In genomic region chr12:45050751-45051489, GRCh38 we compare ENCODE assay signal across 8 cellular contexts.
A peak's percentile ranks its signal among the peaks of the same experiment; 100 is the strongest.
DNase-seq lines count a peak whose midpoint lies in the region; ATAC-seq lines count a peak whose summit lies in the region.

Gene DBX2, minus strand, starts transcription at chr12:45051099. Its CDS starts 172 bp downstream, at chr12:45050927.

- no peaks in the 10 kb centered on the region for H3K9me3 Mint-ChIP-seq in stimulated activated memory B cell treated with anti-CD40 and anti-IgM and Interleukin-4, amounts not matched to agents 10 μg/mL and 1 μg/mL and 100 μg/mL, for 72 hours

- H3K4me3 ChIP-seq in adipocyte (ENCODE audit: low read length) (peak within 1 kb of the TSS; percentile 85), iPS-15b (ENCODE audit: low read depth, low read length) (peak within 1 kb of the TSS; percentile 73)

- peaks cover 13% of the 10 kb centered on the region for H3K4me1 ChIP-seq in adipocyte (ENCODE audit: control insufficient read depth, insufficient read depth, low read length)
- H3K4me1 ChIP-seq in iPS-15b (ENCODE audit: control insufficient read depth, insufficient read depth, low read length): no peaks in the 10 kb centered on the region

- DNase-seq in HuH-7 (ENCODE audit: low spot score): peak; percentile 20
- DNase-seq in adipocyte (ENCODE audit: low read depth): peak; percentile 24
- no peak for DNase-seq in NCI-H187 treated with DMSO at 0.1 percent for 48 hours (lab: John Stamatoyannopoulos, UW)
- DNase-seq in activated naive CD4-positive, alpha-beta T cell treated with anti-CD3 and anti-CD28 coated beads, Interleukin-2, amount 50 U/mL, for 16 hours: no peak

- no peak within 1 kb of the TSS for H3K4me3 Mint-ChIP-seq in stimulated activated memory B cell treated with anti-CD40 and anti-IgM and Interleukin-4, amounts not matched to agents 10 μg/mL and 1 μg/mL and 100 μg/mL, for 72 hours

- H3K27me3 ChIP-seq in adipocyte (replicated peaks; ENCODE audit: control insufficient read depth, insufficient read depth, low read length): no peaks in the 10 kb centered on the region
- peaks cover 48% of the 10 kb centered on the region for H3K27me3 ChIP-seq in iPS-15b (ENCODE audit: control insufficient read depth, insufficient read depth, low read length)

- no peaks in the 10 kb centered on the region for H3K4me1 Mint-ChIP-seq in stimulated activated memory B cell treated with anti-CD40 and anti-IgM and Interleukin-4, amounts not matched to agents 10 μg/mL and 1 μg/mL and 100 μg/mL, for 72 hours

- H3K27me3 Mint-ChIP-seq in stimulated activated memory B cell treated with anti-CD40 and anti-IgM and Interleukin-4, amounts not matched to agents 10 μg/mL and 1 μg/mL and 100 μg/mL, for 72 hours: peaks cover 65% of the 10 kb centered on the region

- H3K36me3 Mint-ChIP-seq in stimulated activated memory B cell treated with anti-CD40 and anti-IgM and Interleukin-4, amounts not matched to agents 10 μg/mL and 1 μg/mL and 100 μg/mL, for 72 hours: no peaks in the 10 kb centered on the region

- no peaks in the 10 kb centered on the region for H3K36me3 ChIP-seq in adipocyte (ENCODE audit: control insufficient read depth, insufficient read depth, low read length, severe bottlenecking)
- H3K36me3 ChIP-seq in iPS-15b (ENCODE audit: control insufficient read depth, insufficient read depth, low read length): no peaks in the 10 kb centered on the region

- no peak within 1 kb of the TSS for H3K27ac Mint-ChIP-seq in stimulated activated memory B cell treated with anti-CD40 and anti-IgM and Interleukin-4, amounts not matched to agents 10 μg/mL and 1 μg/mL and 100 μg/mL, for 72 hours

- peak; percentile 27 for ATAC-seq in stimulated activated memory B cell treated with anti-CD40 and anti-IgM and Interleukin-4, amounts not matched to agents 10 μg/mL and 1 μg/mL and 100 μg/mL, for 72 hours
- ATAC-seq in GM18858 (IDR thresholded peaks at IDR 0.05; ENCODE audit: unreplicated experiment): no peak
- no peak for ATAC-seq in HG03520 (IDR thresholded peaks at IDR 0.05; ENCODE audit: unreplicated experiment)

- no peaks in the 10 kb centered on the region for H3K9me3 ChIP-seq in adipocyte (ENCODE audit: control insufficient read depth, low read length)
- H3K9me3 ChIP-seq in iPS-15b (ENCODE audit: control insufficient read depth, insufficient read depth, low read length): no peaks in the 10 kb centered on the region

- peak within 1 kb of the TSS; percentile 65 for H3K9ac ChIP-seq in adipocyte (ENCODE audit: low read length)
- H3K9ac ChIP-seq in iPS-15b (ENCODE audit: low read depth, low read length): no peak within 1 kb of the TSS

Comparison
In these comparisons a context has a peak if more than half of its experiments do, and no peak if none do; other contexts are left out.
1. DNase-seq: peak in HuH-7 (single experiment) and adipocyte (single experiment); none in NCI-H187 treated with DMSO at 0.1 percent for 48 hours (single experiment) and activated naive CD4-positive, alpha-beta T cell treated with anti-CD3 and anti-CD28 coated beads, Interleukin-2, amount 50 U/mL, for 16 hours (single experiment).